16 cellular contexts compared by ENCODE assay signal in the genomic region with DNA sequence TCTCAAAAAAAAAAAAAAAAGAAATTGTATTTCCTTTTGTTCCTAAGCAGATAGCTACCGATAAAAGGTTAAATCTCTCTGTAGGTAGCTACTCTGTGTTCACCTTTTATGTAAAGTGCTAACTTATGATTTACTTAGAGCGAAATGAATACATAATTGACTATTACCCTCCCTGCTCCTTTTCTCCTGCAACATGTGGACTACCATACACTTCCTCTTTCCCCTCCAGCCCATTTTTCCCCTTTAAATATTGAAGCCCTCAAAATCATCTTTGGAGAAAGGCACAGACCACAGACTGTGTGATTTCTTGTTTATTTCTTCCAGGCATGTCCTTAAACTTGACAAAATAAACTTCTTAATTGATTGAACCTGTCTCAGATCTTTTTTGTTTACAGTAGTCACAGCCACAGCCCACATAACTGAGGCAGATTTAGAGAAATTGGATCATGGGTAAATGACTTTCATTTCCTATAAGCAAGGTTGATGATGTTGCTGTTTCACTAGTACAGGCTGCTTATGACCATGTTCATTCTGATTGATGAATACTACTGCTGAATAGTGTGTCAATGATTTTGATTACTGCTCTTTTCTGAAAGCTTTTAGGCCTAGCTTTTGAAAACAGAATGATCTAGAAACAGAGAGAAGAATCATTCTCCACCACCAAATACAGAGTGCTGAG. TPM values are rescaled to one million over a fixed set of nuclear protein-coding genes. Genes with fewer than 3 reads are reported as not detected.
A peak's percentile ranks its signal among the peaks of the same experiment; 100 is the strongest.
DNase-seq lines count a peak whose midpoint lies in the region; ATAC-seq and TF ChIP-seq lines count a peak whose summit lies in the region.
"Had no signal": no experiment of that assay in that cellular context is flagged by ENCODE, and none has a peak within 500 bp of the region (broad histone marks: within the 10 kb centered on the region; RNA-seq: fewer than 3 reads in every experiment).

No MANE protein-coding gene starts in this region.

- H3K14ac ChIP-seq in IMR-90 (replicated peaks; ENCODE audit: low read depth, low read length) = 0 out of 2 replicates have a peak overlapping the region, but pooled peaks have one; percentile 4

- H3K36me3 Mint-ChIP-seq in activated CD8-positive, alpha-beta T cell treated with anti-CD3 and anti-CD28 coated beads for 36 hours (ENCODE audit: low read depth) = no peaks in the 10 kb centered on the region
- H3K36me3 Mint-ChIP-seq in activated CD8-positive, alpha-beta T cell treated with anti-CD3 and anti-CD28 coated beads, Interleukin-2, amount 10 ng/mL, durations not matched to agents 7 days and 5 days (ENCODE audit: low read depth) = no peaks in the 10 kb centered on the region
- H3K36me3 Mint-ChIP-seq in dendritic cell treated with granulocyte-macrophage colony-stimulating factor and Interleukin-4, amounts not matched to agents 40 ng/mL and 50 ng/mL, for 4 days (ENCODE audit: low read depth) = no peaks in the 10 kb centered on the region

- H3K36me3 ChIP-seq in IMR-90 (ENCODE audit: control insufficient read depth, insufficient read depth, low read length) = no peaks in the 10 kb centered on the region
- H3K36me3 ChIP-seq: brain microvascular endothelial cell, gastroesophageal sphincter had no signal

- ATAC-seq in activated CD8-positive, alpha-beta T cell treated with anti-CD3 and anti-CD28 coated beads for 36 hours = peak; percentile 70
- no peak for ATAC-seq in activated CD8-positive, alpha-beta T cell treated with anti-CD3 and anti-CD28 coated beads, Interleukin-2, amount 10 ng/mL, durations not matched to agents 7 days and 5 days
- ATAC-seq in GM21515 (IDR thresholded peaks at IDR 0.05; ENCODE audit: unreplicated experiment) = peak; percentile 66
- ATAC-seq in IMR-90 (ENCODE audit: low read depth) = no peak
- no peak for ATAC-seq in foreskin keratinocyte
- ATAC-seq in HG02678 (IDR thresholded peaks at IDR 0.05; ENCODE audit: unreplicated experiment) = no peak
- ATAC-seq: effector memory CD8-positive, alpha-beta T cell; gastroesophageal sphincter had no signal

- TF ChIP-seq RAD21 in IMR-90 (IDR thresholded peaks at IDR 0.05; ENCODE audit: low read length) = no peak

- no peak overlapping the region for H2BK120ac ChIP-seq in IMR-90 (ENCODE audit: low read depth, low read length)

- no peak overlapping the region for H2AK5ac ChIP-seq in IMR-90 (ENCODE audit: low read depth, low read length)

- H3K9me3 Mint-ChIP-seq in activated CD8-positive, alpha-beta T cell treated with anti-CD3 and anti-CD28 coated beads for 36 hours = no peaks in the 10 kb centered on the region
- H3K9me3 Mint-ChIP-seq in activated CD8-positive, alpha-beta T cell treated with anti-CD3 and anti-CD28 coated beads, Interleukin-2, amount 10 ng/mL, durations not matched to agents 7 days and 5 days (ENCODE audit: insufficient read depth) = no peaks in the 10 kb centered on the region
- H3K9me3 Mint-ChIP-seq in dendritic cell treated with granulocyte-macrophage colony-stimulating factor and Interleukin-4, amounts not matched to agents 40 ng/mL and 50 ng/mL, for 4 days = no peaks in the 10 kb centered on the region
- H3K9me3 Mint-ChIP-seq: activated B cell treated with CpG ODN at 0.5 μM for 24 hours; effector memory CD8-positive, alpha-beta T cell had no signal

- CTCF ChIA-PET in activated CD8-positive, alpha-beta T cell treated with anti-CD3 and anti-CD28 coated beads for 36 hours (lab: Charles Lee) = interaction anchor here (2.4 to 2.5 kb wide), 2 partner anchors 142 to 833 kb away, joined by 5 to 7 read pairs; no protein-coding TSS in a partner anchor
- CTCF ChIA-PET in activated CD8-positive, alpha-beta T cell treated with anti-CD3 and anti-CD28 coated beads, Interleukin-2, amount 10 ng/mL, durations not matched to agents 7 days and 5 days (lab: Charles Lee) = interaction anchor here (1.1 to 4.2 kb wide), 3 partner anchors 16 to 833 kb away, joined by 3 to 26 read pairs (median 3); no protein-coding TSS in a partner anchor
- CTCF ChIA-PET in IMR-90 (lab: Yijun Ruan, JAX) = no interaction called here

- no peak overlapping the region for H4K91ac ChIP-seq in IMR-90 (ENCODE audit: insufficient read depth, low read depth, low read length)

- H3K27ac ChIP-seq in IMR-90 (ENCODE audit: insufficient read depth, low read length) (no peak overlapping the region), foreskin keratinocyte (no peak overlapping the region)
- H3K27ac ChIP-seq: brain microvascular endothelial cell, gastroesophageal sphincter, SK-N-MC had no signal

- POLR2A ChIA-PET in activated CD8-positive, alpha-beta T cell treated with anti-CD3 and anti-CD28 coated beads for 36 hours (lab: Charles Lee) = interaction anchor here (1.4 kb wide), 1 partner anchor 118 kb away, joined by 3 read pairs; no protein-coding TSS in a partner anchor
- POLR2A ChIA-PET in activated CD8-positive, alpha-beta T cell treated with anti-CD3 and anti-CD28 coated beads, Interleukin-2, amount 10 ng/mL, durations not matched to agents 7 days and 5 days (lab: Charles Lee) = interaction anchor here (0.6 to 1.0 kb wide), 2 partner anchors 94 to 120 kb away, joined by 3 to 4 read pairs; no protein-coding TSS in a partner anchor
- POLR2A ChIA-PET in IMR-90 (lab: Charles Lee; ENCODE audit: unreplicated experiment) = no interaction called here

- no CpG with 5 or more reads among the region's 2 CpGs for WGBS in IMR-90 (ENCODE audit: extremely low coverage in 2 of 2, insufficient read length in 1 of 2), 2 experiments

- no peak overlapping the region for H3K4me3 ChIP-seq in IMR-90 (ENCODE audit: insufficient read depth, low read depth, low read length)
- H3K4me3 ChIP-seq: gastroesophageal sphincter, SK-N-MC had no signal

- H3K4me3 Mint-ChIP-seq in activated CD8-positive, alpha-beta T cell treated with anti-CD3 and anti-CD28 coated beads for 36 hours = no peak overlapping the region
- H3K4me3 Mint-ChIP-seq in activated CD8-positive, alpha-beta T cell treated with anti-CD3 and anti-CD28 coated beads, Interleukin-2, amount 10 ng/mL, durations not matched to agents 7 days and 5 days = no peak overlapping the region
- no peak overlapping the region for H3K4me3 Mint-ChIP-seq in dendritic cell treated with granulocyte-macrophage colony-stimulating factor and Interleukin-4, amounts not matched to agents 40 ng/mL and 50 ng/mL, for 4 days
- H3K4me3 Mint-ChIP-seq: activated B cell treated with CpG ODN at 0.5 μM for 24 hours; effector memory CD8-positive, alpha-beta T cell had no signal

- H3K18ac ChIP-seq in IMR-90 (ENCODE audit: low read depth, low read length) = no peak overlapping the region

- no peaks in the 10 kb centered on the region for H3K27me3 Mint-ChIP-seq in activated CD8-positive, alpha-beta T cell treated with anti-CD3 and anti-CD28 coated beads for 36 hours
- H3K27me3 Mint-ChIP-seq in activated CD8-positive, alpha-beta T cell treated with anti-CD3 and anti-CD28 coated beads, Interleukin-2, amount 10 ng/mL, durations not matched to agents 7 days and 5 days (ENCODE audit: low read depth) = peaks cover 5% of the 10 kb centered on the region
- no peaks in the 10 kb centered on the region for H3K27me3 Mint-ChIP-seq in dendritic cell treated with granulocyte-macrophage colony-stimulating factor and Interleukin-4, amounts not matched to agents 40 ng/mL and 50 ng/mL, for 4 days

- H3K27ac Mint-ChIP-seq in activated CD8-positive, alpha-beta T cell treated with anti-CD3 and anti-CD28 coated beads for 36 hours = no peak overlapping the region
- H3K27ac Mint-ChIP-seq in activated CD8-positive, alpha-beta T cell treated with anti-CD3 and anti-CD28 coated beads, Interleukin-2, amount 10 ng/mL, durations not matched to agents 7 days and 5 days = no peak overlapping the region
- H3K27ac Mint-ChIP-seq in dendritic cell treated with granulocyte-macrophage colony-stimulating factor and Interleukin-4, amounts not matched to agents 40 ng/mL and 50 ng/mL, for 4 days = peak overlapping the region; percentile 81
- H3K27ac Mint-ChIP-seq: activated B cell treated with CpG ODN at 0.5 μM for 24 hours; effector memory CD8-positive, alpha-beta T cell had no signal

- H3K4me1 ChIP-seq in IMR-90 (ENCODE audit: control insufficient read depth, insufficient read depth, low read length) (no peaks in the 10 kb centered on the region), foreskin keratinocyte (no peaks in the 10 kb centered on the region)
- H3K4me1 ChIP-seq: gastroesophageal sphincter had no signal

- H4K8ac ChIP-seq in IMR-90 (ENCODE audit: low read depth in 2 of 2, low read length in 2 of 2) = no peak overlapping the region

- no peak overlapping the region for H2AK9ac ChIP-seq in IMR-90 (replicated peaks; ENCODE audit: low read depth, low read length, poor library complexity)

- no peaks in the 10 kb centered on the region for H4K20me1 ChIP-seq in IMR-90 (ENCODE audit: insufficient read depth, low read length)

- H4K5ac ChIP-seq in IMR-90 (ENCODE audit: low read depth, low read length) = no peak overlapping the region

- TF ChIP-seq CTCF in activated CD8-positive, alpha-beta T cell treated with anti-CD3 and anti-CD28 coated beads for 36 hours (IDR thresholded peaks at IDR 0.05) = no peak
- TF ChIP-seq CTCF in IMR-90 (conservative IDR thresholded peaks at IDR 0.05; ENCODE audit: low read depth, low read length) = no peak
- TF ChIP-seq CTCF in foreskin keratinocyte (conservative IDR thresholded peaks at IDR 0.05) = no peak

- no peaks in the 10 kb centered on the region for H3K4me1 Mint-ChIP-seq in activated CD8-positive, alpha-beta T cell treated with anti-CD3 and anti-CD28 coated beads for 36 hours (ENCODE audit: low read depth)
- peaks cover 6% of the 10 kb centered on the region for H3K4me1 Mint-ChIP-seq in activated CD8-positive, alpha-beta T cell treated with anti-CD3 and anti-CD28 coated beads, Interleukin-2, amount 10 ng/mL, durations not matched to agents 7 days and 5 days (ENCODE audit: low read depth)
- peaks cover 19% of the 10 kb centered on the region for H3K4me1 Mint-ChIP-seq in dendritic cell treated with granulocyte-macrophage colony-stimulating factor and Interleukin-4, amounts not matched to agents 40 ng/mL and 50 ng/mL, for 4 days (ENCODE audit: low read depth)

- TF ChIP-seq POLR2A in IMR-90 (IDR thresholded peaks at IDR 0.05; ENCODE audit: low read depth, low read length) = no peak

- H3K23ac ChIP-seq in IMR-90 (ENCODE audit: low read depth, low read length) = no peak overlapping the region

- H3K79me1 ChIP-seq in IMR-90 (ENCODE audit: low read depth in 1 of 2, low read length in 2 of 2) = no peaks in the 10 kb centered on the region

- dilution Hi-C loops in IMR-90 (cut with HindIII; ENCODE audit: low sequenced_read_pairs, unreplicated experiment) = loop anchor here (25.0 kb wide), 1 partner anchor 127 kb away; a partner anchor contains a TSS

- no peak overlapping the region for H3K56ac ChIP-seq in IMR-90 (ENCODE audit: extremely low read depth, insufficient read depth, low read length)

- H2AFZ ChIP-seq in IMR-90 (replicated peaks; ENCODE audit: low read length, poor library complexity) = no peak overlapping the region

- no peak overlapping the region for H3K9ac ChIP-seq in IMR-90 (ENCODE audit: low read depth, low read length)

- intact Hi-C loops in activated CD8-positive, alpha-beta T cell treated with anti-CD3 and anti-CD28 coated beads for 36 hours (cut with micrococcal nuclease) = loop anchor here (10.0 kb wide), 1 partner anchor 835 kb away; no protein-coding TSS in a partner anchor
- intact Hi-C loops in IMR-90 (cut with micrococcal nuclease) = loop anchor here (10.0 kb wide), 1 partner anchor 385 kb away; no protein-coding TSS in a partner anchor
- intact Hi-C loops in dendritic cell treated with granulocyte-macrophage colony-stimulating factor and Interleukin-4, amounts not matched to agents 40 ng/mL and 50 ng/mL, for 4 days (cut with micrococcal nuclease) = loop anchor here (5.0 kb wide), 2 partner anchors 782 to 832 kb away; no protein-coding TSS in a partner anchor

- H3K4ac ChIP-seq in IMR-90 (ENCODE audit: low read depth, low read length) = no peak overlapping the region

- H2BK5ac ChIP-seq in IMR-90 (ENCODE audit: low read depth, low read length, poor library complexity, severe bottlenecking) = no peak overlapping the region

- no peaks in the 10 kb centered on the region for H3K9me1 ChIP-seq in IMR-90 (ENCODE audit: insufficient read depth, low read length)

- H3K4me2 ChIP-seq in IMR-90 (ENCODE audit: low read depth, low read length) = no peak overlapping the region

- H3K9me3 ChIP-seq in IMR-90 (ENCODE audit: control insufficient read depth, insufficient read depth, low read length) = no peaks in the 10 kb centered on the region
- H3K9me3 ChIP-seq: gastroesophageal sphincter had no signal

- no peak overlapping the region for H2BK20ac ChIP-seq in IMR-90 (ENCODE audit: low read depth, low read length)

- in situ Hi-C loops in IMR-90 (cut with MboI; ENCODE audit: low sequenced_read_pairs) = no loop called here

- H3K27me3 ChIP-seq in IMR-90 (ENCODE audit: control insufficient read depth, insufficient read depth, low read length) = peaks cover 2% of the 10 kb centered on the region; the same call in 1 of the 2 replicates
- H3K27me3 ChIP-seq in foreskin keratinocyte = no peaks in the 10 kb centered on the region
- H3K27me3 ChIP-seq: brain microvascular endothelial cell, gastroesophageal sphincter had no signal

- no peak overlapping the region for H2BK15ac ChIP-seq in IMR-90 (ENCODE audit: low read depth, low read length)

- no peak for DNase-seq in activated CD8-positive, alpha-beta T cell treated with anti-CD3 and anti-CD28 coated beads for 36 hours
- DNase-seq in activated CD8-positive, alpha-beta T cell treated with anti-CD3 and anti-CD28 coated beads, Interleukin-2, amount 10 ng/mL, durations not matched to agents 7 days and 5 days = no peak
- DNase-seq in IMR-90 (no peak), NCI-H524 (lab: John Stamatoyannopoulos, UW) (no peak), foreskin keratinocyte (no peak)
- DNase-seq: activated B cell treated with CpG ODN at 0.5 μM for 24 hours; activated effector memory CD4-positive, alpha-beta T cell treated with Interleukin-2 at 50 U/mL for 16 hours; brain microvascular endothelial cell; effector memory CD8-positive, alpha-beta T cell; NCI-H146; NCI-H748 treated with DMSO at 0.1 percent for 48 hours had no signal

- no TSS peak for BruUV-seq in IMR-90 (replicated peaks; lab: Mats Ljungman, UMichigan)

RNA-seq across cellular contexts. Expression of a gene that starts 59.2 kb away (rescaled TPM):
- 10 to 100 TPM; 42.5 to 42.8 TPM for total RNA-seq in activated CD8-positive, alpha-beta T cell treated with anti-CD3 and anti-CD28 coated beads for 36 hours
- total RNA-seq in activated CD8-positive, alpha-beta T cell treated with anti-CD3 and anti-CD28 coated beads, Interleukin-2, amount 10 ng/mL, durations not matched to agents 7 days and 5 days = 10 to 100 TPM; 33.7 to 35.0 TPM
- total RNA-seq in IMR-90 (2012; rRNA removed) = 46.4 and 104 TPM in 2 replicates
- polyA plus RNA-seq in IMR-90 (2012; rRNA removed) = 25.7 and 32.5 TPM in 2 replicates
- polyA plus RNA-seq in IMR-90 (2012; cell fraction: cytosol; rRNA removed) = 7.7 and 10.6 TPM in 2 replicates
- polyA plus RNA-seq in IMR-90 (2012; cell fraction: nucleus; rRNA removed; ENCODE audit: low replicate concordance) = 1.8 and 4.3 TPM in 2 replicates
- total RNA-seq in foreskin keratinocyte = 60.7 and 64.6 TPM in 2 replicates
- 25.3 and 29.4 TPM in 2 replicates for polyA plus RNA-seq in foreskin keratinocyte

Comparison
In these comparisons a context has a peak if more than half of its experiments do, and no peak if none do; other contexts are left out.
1. ATAC-seq: peak in activated CD8-positive, alpha-beta T cell treated with anti-CD3 and anti-CD28 coated beads for 36 hours (single experiment) and GM21515 (single experiment); none in activated CD8-positive, alpha-beta T cell treated with anti-CD3 and anti-CD28 coated beads, Interleukin-2, amount 10 ng/mL, durations not matched to agents 7 days and 5 days (single experiment), IMR-90 (single experiment), foreskin keratinocyte (single experiment) and HG02678 (single experiment).